23 cellular contexts compared by ENCODE assay signal in genomic region chr13:50712882-50713281, GRCh38.
DNase-seq lines count a peak whose midpoint lies in the region.
"Had no signal": no experiment of that assay in that cellular context is flagged by ENCODE, and none has a peak within 500 bp of the region (broad histone marks: within the 10 kb centered on the region; RNA-seq: fewer than 3 reads in every experiment).

No MANE protein-coding gene starts in this region.

- H3K4me1 Mint-ChIP-seq in dendritic cell treated with granulocyte-macrophage colony-stimulating factor and Interleukin-4, amounts not matched to agents 40 ng/mL and 50 ng/mL, for 4 days (ENCODE audit: low read depth), result peaks cover 47% of the 10 kb centered on the region

- H3K27ac Mint-ChIP-seq in dendritic cell treated with granulocyte-macrophage colony-stimulating factor and Interleukin-4, amounts not matched to agents 40 ng/mL and 50 ng/mL, for 4 days, result peak overlapping the region; percentile 77
- H3K27ac Mint-ChIP-seq: activated CD8-positive, alpha-beta T cell treated with anti-CD3 and anti-CD28 coated beads, Interleukin-2, amount 10 ng/mL, durations not matched to agents 7 days and 5 days; activated naive CD8-positive, alpha-beta T cell had no signal

- H3K4me3 Mint-ChIP-seq in dendritic cell treated with granulocyte-macrophage colony-stimulating factor and Interleukin-4, amounts not matched to agents 40 ng/mL and 50 ng/mL, for 4 days, result no peak overlapping the region

- no peaks in the 10 kb centered on the region for H3K27me3 Mint-ChIP-seq in dendritic cell treated with granulocyte-macrophage colony-stimulating factor and Interleukin-4, amounts not matched to agents 40 ng/mL and 50 ng/mL, for 4 days

- H3K9me3 Mint-ChIP-seq in dendritic cell treated with granulocyte-macrophage colony-stimulating factor and Interleukin-4, amounts not matched to agents 40 ng/mL and 50 ng/mL, for 4 days, result no peaks in the 10 kb centered on the region

- H3K36me3 Mint-ChIP-seq in dendritic cell treated with granulocyte-macrophage colony-stimulating factor and Interleukin-4, amounts not matched to agents 40 ng/mL and 50 ng/mL, for 4 days (ENCODE audit: low read depth), result no peaks in the 10 kb centered on the region
- H3K36me3 Mint-ChIP-seq: activated naive CD8-positive, alpha-beta T cell had no signal

- DNase-seq in NCI-H2171 treated with DMSO at 0.1 percent for 48 hours (lab: John Stamatoyannopoulos, UW), result peak; percentile 59
- no peak for DNase-seq in NCI-H2171 (lab: John Stamatoyannopoulos, UW)
- peak; percentile 53 to 88 for DNase-seq in NCI-H524 (lab: John Stamatoyannopoulos, UW)
- no peak for DNase-seq in RKO (ENCODE audit: low spot score)
- DNase-seq in NCI-H510A treated with DMSO at 0.1 percent for 48 hours (lab: John Stamatoyannopoulos, UW), result no peak
- no peak for DNase-seq in dermis blood vessel endothelial cell
- DNase-seq in iPS-NIHi11 (ENCODE audit: low spot score), result no peak
- DNase-seq: 8988T; activated CD4-positive, CD25-positive, alpha-beta regulatory T cell treated with anti-CD3 and anti-CD28 coated beads, Interleukin-2, amount 50 U/mL, for 72 hours; activated CD8-positive, alpha-beta T cell treated with anti-CD3 and anti-CD28 coated beads, Interleukin-2, amount 10 ng/mL, durations not matched to agents 7 days and 5 days; activated effector memory CD4-positive, alpha-beta T cell treated with Interleukin-2 at 50 U/mL for 16 hours; AML-193; esophagus squamous epithelium; gastrocnemius medialis; Karpas-422; mesenchymal stem cell; MV-4-11; NCI-H187; stimulated activated naive CD8-positive, alpha-beta T cell treated with anti-CD3 and anti-CD28 coated beads, Interleukin-15, Interleukin-2, amounts not matched to agents 100 U/mL and 50 U/mL, for 24 hours; testis; uterus had no signal

- intact Hi-C loops in dendritic cell treated with granulocyte-macrophage colony-stimulating factor and Interleukin-4, amounts not matched to agents 40 ng/mL and 50 ng/mL, for 4 days (cut with micrococcal nuclease), result loop anchor here (5.0 kb wide), 1 partner anchor 76 kb away; no protein-coding TSS in a partner anchor

Comparison
In these comparisons a context has a peak if more than half of its experiments do, and no peak if none do; other contexts are left out.
1. DNase-seq: peak in NCI-H2171 treated with DMSO at 0.1 percent for 48 hours (single experiment) and NCI-H524 (2 of 2); none in NCI-H2171 (single experiment), RKO (single experiment), NCI-H510A treated with DMSO at 0.1 percent for 48 hours (single experiment), dermis blood vessel endothelial cell (single experiment) and iPS-NIHi11 (single experiment).